4 cellular contexts compared by ENCODE assay signal in genomic region chr5:86108825-86109224, GRCh38.
"Had no signal": no experiment of that assay in that cellular context is flagged by ENCODE, and none has a peak within 500 bp of the region (broad histone marks: within the 10 kb centered on the region; RNA-seq: fewer than 3 reads in every experiment).

No MANE protein-coding gene starts in this region.

- H3K27ac ChIP-seq: HL-60 had no signal

- H3K4me3 ChIP-seq: K562 had no signal

- ATAC-seq: HepG2, K562 had no signal

- DNase-seq: IMR-90 had no signal
